ENCODE assay signal across 10 cellular contexts in the genomic region with DNA sequence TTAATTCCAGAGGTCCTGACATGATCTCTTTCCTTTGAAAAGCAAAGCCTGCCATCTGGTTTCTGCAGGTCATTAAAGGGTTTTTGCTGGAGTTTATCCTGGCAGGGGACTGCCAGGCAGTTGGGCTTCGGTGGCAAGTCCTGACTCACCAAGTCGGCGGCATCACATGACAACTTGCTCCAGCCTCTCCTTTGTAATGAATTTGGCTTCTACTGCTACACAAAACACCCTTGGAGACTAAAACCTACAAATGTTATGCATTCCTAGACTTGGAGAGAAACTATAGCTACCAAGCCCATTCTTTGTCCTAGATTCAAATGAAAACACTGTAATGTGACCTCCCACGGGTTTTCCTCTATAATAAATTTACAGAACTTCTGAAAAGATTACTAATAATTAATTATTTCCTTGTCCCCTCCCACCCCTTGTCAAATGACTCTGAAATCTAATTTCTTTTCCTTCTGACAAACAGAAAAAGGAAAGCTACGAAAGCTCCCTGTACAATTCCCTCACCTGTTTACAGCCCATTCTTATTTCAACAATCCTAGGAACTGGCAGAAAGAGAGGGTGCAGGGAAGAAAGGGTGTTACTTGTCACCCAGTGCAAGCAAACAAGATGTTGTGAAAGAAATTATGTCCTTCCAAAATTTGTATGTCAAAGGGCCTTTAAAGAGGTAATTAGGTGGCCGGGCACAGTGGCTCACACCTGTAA.
DNase-seq lines count a peak whose midpoint lies in the region; ATAC-seq and TF ChIP-seq lines count a peak whose summit lies in the region.
"Had no signal": no experiment of that assay in that cellular context is flagged by ENCODE, and none has a peak within 500 bp of the region (broad histone marks: within the 10 kb centered on the region; RNA-seq: fewer than 3 reads in every experiment).

No MANE protein-coding gene starts in this region.

- H3K27ac ChIP-seq in stomach: peak overlapping the region; percentile 69 to 84 (median 78)
- H3K27ac ChIP-seq: parathyroid adenoma had no signal

- no peaks in the 10 kb centered on the region for H3K9me3 ChIP-seq in stomach

- H3K36me3 ChIP-seq in stomach: no peaks in the 10 kb centered on the region

- H3K36me3 Mint-ChIP-seq in activated T-cell treated with anti-CD3 and anti-CD28 coated beads, Interleukin-2, amount 50 U/mL, for 4 hours (ENCODE audit: insufficient read depth): no peaks in the 10 kb centered on the region
- H3K36me3 Mint-ChIP-seq: activated naive CD8-positive, alpha-beta T cell had no signal

- peaks cover 8% of the 10 kb centered on the region for H3K27me3 Mint-ChIP-seq in activated T-cell treated with anti-CD3 and anti-CD28 coated beads, Interleukin-2, amount 50 U/mL, for 4 hours (ENCODE audit: low read depth)
- H3K27me3 Mint-ChIP-seq: activated naive CD8-positive, alpha-beta T cell had no signal

- no peaks in the 10 kb centered on the region for H3K9me3 Mint-ChIP-seq in activated T-cell treated with anti-CD3 and anti-CD28 coated beads, Interleukin-2, amount 50 U/mL, for 4 hours

- no peaks in the 10 kb centered on the region for H3K4me1 Mint-ChIP-seq in activated T-cell treated with anti-CD3 and anti-CD28 coated beads, Interleukin-2, amount 50 U/mL, for 4 hours (ENCODE audit: low read depth)

- H3K4me3 Mint-ChIP-seq in activated T-cell treated with anti-CD3 and anti-CD28 coated beads, Interleukin-2, amount 50 U/mL, for 4 hours: no peak overlapping the region
- H3K4me3 Mint-ChIP-seq: activated naive CD8-positive, alpha-beta T cell had no signal

- no peak for TF ChIP-seq POLR2A in stomach (IDR thresholded peaks at IDR 0.05)

- no peak for TF ChIP-seq CTCF in stomach (IDR thresholded peaks at IDR 0.05)

- intact Hi-C loops in stomach (cut with DNase I; ENCODE audit: low total_unique reads): no loop called here

- ATAC-seq in SK-N-SH treated with all-trans-retinoic acid at 6 μM for 48 hours (peak; percentile 31; the same call in 2 of the 3 replicates), GM19467 (IDR thresholded peaks at IDR 0.05; ENCODE audit: unreplicated experiment) (no peak), HG03460 (IDR thresholded peaks at IDR 0.05; ENCODE audit: unreplicated experiment) (no peak), HG03196 (IDR thresholded peaks at IDR 0.05; ENCODE audit: unreplicated experiment) (no peak)
- no peak for ATAC-seq in activated T-cell treated with anti-CD3 and anti-CD28 coated beads, Interleukin-2, amount 50 U/mL, for 4 hours

- H3K4me3 ChIP-seq in stomach: no peak overlapping the region

- no peaks in the 10 kb centered on the region for H3K27me3 ChIP-seq in stomach

- DNase-seq in HT-29 (ENCODE audit: low spot score): peak; percentile 65
- DNase-seq in hypothalamus (lab: John Stamatoyannopoulos, UW): peak in 29 of 51 donors; percentile 0 to 62 (median 22)
- peak; percentile 77 for DNase-seq in stomach
- no peak for DNase-seq in activated T-cell treated with anti-CD3 and anti-CD28 coated beads, Interleukin-2, amount 50 U/mL, for 4 hours

- WGBS in stomach, 5 donors: 22 to 37% (median 27%) methylated on average over 6 of the region's 6 CpGs

- no peak for TF ChIP-seq EP300 in stomach (IDR thresholded peaks at IDR 0.05)

- peaks cover 0 to 27% (median 17%) of the 10 kb centered on the region in 4 donors for H3K4me1 ChIP-seq in stomach
- H3K4me1 ChIP-seq: parathyroid adenoma had no signal

TF ChIP-seq in SK-N-SH treated with all-trans-retinoic acid at 6 μM for 48 hours, 23 proteins besides CTCF, POLR2A, EP300 and RAD21:
- TF ChIP-seq ZC3H10 (CRISPR knock-in tag; IDR thresholded peaks at IDR 0.05) (no peak), TOX (CRISPR knock-in tag; IDR thresholded peaks at IDR 0.05; ENCODE audit: borderline replicate concordance) (no peak), TCF4 (CRISPR knock-in tag; IDR thresholded peaks at IDR 0.05; ENCODE audit: borderline replicate concordance) (no peak), ISL1 (CRISPR knock-in tag; IDR thresholded peaks at IDR 0.05) (no peak), GLIS3 (CRISPR knock-in tag; IDR thresholded peaks at IDR 0.05) (no peak), ZNF70 (CRISPR knock-in tag; IDR thresholded peaks at IDR 0.05) (no peak), RARB (CRISPR knock-in tag; IDR thresholded peaks at IDR 0.05) (no peak), ZNF8 (CRISPR knock-in tag; IDR thresholded peaks at IDR 0.05) (no peak), OSR1 (CRISPR knock-in tag; IDR thresholded peaks at IDR 0.05) (no peak), ZFP3 (CRISPR knock-in tag; IDR thresholded peaks at IDR 0.05) (no peak)
- TF ChIP-seq, protein P1, sequence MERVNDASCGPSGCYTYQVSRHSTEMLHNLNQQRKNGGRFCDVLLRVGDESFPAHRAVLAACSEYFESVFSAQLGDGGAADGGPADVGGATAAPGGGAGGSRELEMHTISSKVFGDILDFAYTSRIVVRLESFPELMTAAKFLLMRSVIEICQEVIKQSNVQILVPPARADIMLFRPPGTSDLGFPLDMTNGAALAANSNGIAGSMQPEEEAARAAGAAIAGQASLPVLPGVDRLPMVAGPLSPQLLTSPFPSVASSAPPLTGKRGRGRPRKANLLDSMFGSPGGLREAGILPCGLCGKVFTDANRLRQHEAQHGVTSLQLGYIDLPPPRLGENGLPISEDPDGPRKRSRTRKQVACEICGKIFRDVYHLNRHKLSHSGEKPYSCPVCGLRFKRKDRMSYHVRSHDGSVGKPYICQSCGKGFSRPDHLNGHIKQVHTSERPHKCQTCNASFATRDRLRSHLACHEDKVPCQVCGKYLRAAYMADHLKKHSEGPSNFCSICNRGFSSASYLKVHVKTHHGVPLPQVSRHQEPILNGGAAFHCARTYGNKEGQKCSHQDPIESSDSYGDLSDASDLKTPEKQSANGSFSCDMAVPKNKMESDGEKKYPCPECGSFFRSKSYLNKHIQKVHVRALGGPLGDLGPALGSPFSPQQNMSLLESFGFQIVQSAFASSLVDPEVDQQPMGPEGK (CRISPR knock-in tag; IDR thresholded peaks at IDR 0.05; ENCODE audit: borderline replicate concordance): no peak
